Comparison of ENCODE assay signal across 17 cellular contexts in the genomic region with DNA sequence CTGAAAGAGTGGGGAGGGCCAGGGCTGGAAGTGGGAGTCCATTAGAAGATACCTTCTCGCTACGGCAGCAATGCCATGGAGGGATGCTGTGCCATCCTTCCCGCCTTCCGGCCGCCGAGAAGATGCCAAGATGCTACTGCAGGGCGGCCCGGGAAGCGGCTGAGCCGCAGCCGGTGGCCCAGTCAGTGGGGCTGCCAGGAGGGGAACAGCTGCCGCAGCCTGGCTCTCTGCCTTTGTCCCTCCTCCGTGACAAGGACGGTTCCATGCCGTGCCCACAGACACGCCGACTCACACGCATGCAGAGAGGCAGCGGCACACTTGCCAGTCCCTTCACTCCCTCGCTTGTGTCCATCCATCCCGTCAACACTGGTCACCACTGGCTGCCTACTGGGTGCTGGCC. TPM values are rescaled to one million over a fixed set of nuclear protein-coding genes. Genes with fewer than 3 reads are reported as not detected.
"Had no signal": no experiment of that assay in that cellular context is flagged by ENCODE, and none has a peak within 500 bp of the region (broad histone marks: within the 10 kb centered on the region; RNA-seq: fewer than 3 reads in every experiment).

No MANE protein-coding gene starts in this region.

- H3K9me3 ChIP-seq: adrenal gland, neutrophil had no signal

- H3K4me1 ChIP-seq: foreskin keratinocyte had no signal

- H3K27ac ChIP-seq: foreskin keratinocyte, neutrophil, skin epidermis, VCaP had no signal

- H3K4me3 ChIP-seq: adrenal gland, skin epidermis had no signal

- ATAC-seq: activated T-cell treated with anti-CD3 and anti-CD28 coated beads, Interleukin-2, amount 50 U/mL, for 4 hours; foreskin keratinocyte; T-cell had no signal

- H3K27me3 ChIP-seq: adrenal gland, foreskin keratinocyte, neutrophil had no signal

- DNase-seq: activated CD4-positive, alpha-beta memory T cell treated with anti-CD3 and anti-CD28 coated beads, Interleukin-2, amount 10 ng/mL, durations not matched to agents 7 days and 5 days; activated effector memory CD4-positive, alpha-beta T cell treated with anti-CD3 and anti-CD28 coated beads, Interleukin-2, amount 50 U/mL, for 16 hours; activated T-cell treated with anti-CD3 and anti-CD28 coated beads, Interleukin-2, amount 50 U/mL, for 4 hours; adrenal gland; cortex of kidney; effector CD8-positive, alpha-beta T cell; foreskin keratinocyte; immature natural killer cell; naive B cell; stimulated activated CD4-positive, alpha-beta T cell treated with anti-CD3 and anti-CD28 coated beads, Interleukin-15, amount 100 ng/mL, for 24 hours; stimulated activated CD4-positive, alpha-beta T cell treated with anti-CD3 and anti-CD28 coated beads, Interleukin-4, amount 100 ng/mL, for 24 hours; stimulated activated naive CD4-positive, alpha-beta T cell; T-cell; trophoblast cell had no signal

RNA-seq across cellular contexts. Expression of gene P2RX1, which starts 50.0 kb away (rescaled TPM):
- total RNA-seq: foreskin keratinocyte had no signal
- polyA plus RNA-seq: foreskin keratinocyte had no signal
